Comparison of ENCODE assay signal across 28 cellular contexts in the genomic region with DNA sequence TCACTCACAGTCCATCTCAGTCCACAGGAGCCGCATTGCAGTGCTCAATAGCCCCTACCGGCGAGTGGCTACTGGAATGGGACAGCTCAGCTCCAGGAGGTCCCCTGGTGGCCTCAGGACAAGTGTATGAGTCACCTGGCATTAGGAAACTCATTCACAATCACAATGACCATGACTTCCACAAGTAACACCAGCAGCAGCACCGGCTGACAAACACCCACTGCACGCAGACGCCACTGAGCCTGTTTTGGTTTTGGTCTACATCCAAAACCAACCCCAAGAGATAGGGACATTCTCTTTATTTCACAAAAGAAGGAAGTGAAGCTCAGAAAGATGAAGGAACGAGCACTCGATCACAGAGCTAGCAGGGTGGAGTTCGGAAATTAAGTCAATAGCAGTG. TPM values are rescaled to one million over a fixed set of nuclear protein-coding genes. Genes with fewer than 3 reads are reported as not detected.
DNase-seq lines count a peak whose midpoint lies in the region; ATAC-seq and TF ChIP-seq lines count a peak whose summit lies in the region.
"Had no signal": no experiment of that assay in that cellular context is flagged by ENCODE, and none has a peak within 500 bp of the region (broad histone marks: within the 10 kb centered on the region; RNA-seq: fewer than 3 reads in every experiment).

No MANE protein-coding gene starts in this region.

- H3K4me3 ChIP-seq in HCT116 (replicated peaks in 1 of 2; ENCODE audit: low read depth in 1 of 2, low read length in 2 of 2) (no peak overlapping the region), trophoblast cell (ENCODE audit: low read depth, low read length) (no peak overlapping the region)
- H3K4me3 ChIP-seq: MG63, SJCRH30, testis, vagina had no signal

- H3K36me3 ChIP-seq in HCT116 (ENCODE audit: control insufficient read depth in 1 of 2, insufficient read depth in 2 of 2, low read length in 2 of 2) (no peaks in the 10 kb centered on the region), trophoblast cell (ENCODE audit: control insufficient read depth in 1 of 2, insufficient read depth in 2 of 2, low read length in 2 of 2) (no peaks in the 10 kb centered on the region)
- H3K36me3 ChIP-seq: MG63, SJCRH30, vagina had no signal

- no peak overlapping the region for H4K12ac ChIP-seq in trophoblast cell (ENCODE audit: low read depth, low read length)

- H3K79me2 ChIP-seq in HCT116 (ENCODE audit: insufficient read depth, low read length): no peaks in the 10 kb centered on the region
- H3K79me2 ChIP-seq in trophoblast cell (ENCODE audit: control insufficient read depth, insufficient read depth, low read length, poor library complexity): no peaks in the 10 kb centered on the region
- H3K79me2 ChIP-seq: parathyroid adenoma had no signal

- H3K79me1 ChIP-seq in trophoblast cell (ENCODE audit: low read length): peaks cover 4% of the 10 kb centered on the region

- no peak overlapping the region for H4K8ac ChIP-seq in trophoblast cell (ENCODE audit: low read depth, low read length)

- peaks cover 6% of the 10 kb centered on the region for H3K4me1 Mint-ChIP-seq in activated naive CD8-positive, alpha-beta T cell treated with anti-CD3 and anti-CD28 coated beads, Interleukin-2, amount 50 U/mL, for 24 hours
- H3K4me1 Mint-ChIP-seq: neural crest cell had no signal

- no peaks in the 10 kb centered on the region for H3K36me3 Mint-ChIP-seq in activated naive CD8-positive, alpha-beta T cell treated with anti-CD3 and anti-CD28 coated beads, Interleukin-2, amount 50 U/mL, for 24 hours (ENCODE audit: low read depth)
- H3K36me3 Mint-ChIP-seq: activated naive CD4-positive, alpha-beta T cell treated with anti-CD3 and anti-CD28 coated beads, Interleukin-2, amount 10 ng/mL, durations not matched to agents 7 days and 5 days had no signal

- RAD21 ChIA-PET in HCT116 (lab: Charles Lee; ENCODE audit: low non-redundant PET in 1 of 2, low total read pairs in 2 of 2, uncharacterized antibody in 2 of 2, unreplicated experiment in 2 of 2): no interaction called here

- H2AK5ac ChIP-seq in trophoblast cell (ENCODE audit: low read length): no peak overlapping the region

- no peak overlapping the region for H3K23ac ChIP-seq in trophoblast cell (ENCODE audit: low read length)

- H2BK120ac ChIP-seq in trophoblast cell (ENCODE audit: insufficient read depth, low read length, poor library complexity): no peak overlapping the region

- H3K4me2 ChIP-seq in HCT116 (ENCODE audit: low read length) (no peak overlapping the region), trophoblast cell (ENCODE audit: low read length) (no peak overlapping the region)

- H3K9me3 Mint-ChIP-seq in activated naive CD8-positive, alpha-beta T cell treated with anti-CD3 and anti-CD28 coated beads, Interleukin-2, amount 50 U/mL, for 24 hours: peaks cover 8% of the 10 kb centered on the region
- H3K9me3 Mint-ChIP-seq: CD4-positive, alpha-beta T cell; neural crest cell had no signal

- H3K4ac ChIP-seq in trophoblast cell (ENCODE audit: low read depth, low read length): no peak overlapping the region

- no peak overlapping the region for H3K4me3 Mint-ChIP-seq in activated naive CD8-positive, alpha-beta T cell treated with anti-CD3 and anti-CD28 coated beads, Interleukin-2, amount 50 U/mL, for 24 hours
- H3K4me3 Mint-ChIP-seq: activated naive CD4-positive, alpha-beta T cell treated with anti-CD3 and anti-CD28 coated beads, Interleukin-2, amount 10 ng/mL, durations not matched to agents 7 days and 5 days; CD4-positive, alpha-beta T cell; neural crest cell had no signal

- no peaks in the 10 kb centered on the region for H3K9me2 ChIP-seq in HCT116 (ENCODE audit: insufficient read depth)

- H3K27me3 Mint-ChIP-seq in activated naive CD8-positive, alpha-beta T cell treated with anti-CD3 and anti-CD28 coated beads, Interleukin-2, amount 50 U/mL, for 24 hours: peaks cover 8% of the 10 kb centered on the region

- no peak for TF ChIP-seq CTCF in HCT116 (IDR thresholded peaks at IDR 0.05 in 2 of 3, conservative IDR thresholded peaks at IDR 0.05 in 1 of 3; ENCODE audit: borderline replicate concordance in 1 of 3, insufficient read depth in 1 of 3, low read depth in 2 of 3, low read length in 2 of 3)

- no peak overlapping the region for H3K27ac ChIP-seq in HCT116 (ENCODE audit: low read depth, low read length)
- H3K27ac ChIP-seq in trophoblast cell (ENCODE audit: low read depth, low read length): no peak overlapping the region
- H3K27ac ChIP-seq: parathyroid adenoma, SJCRH30, testis, vagina had no signal

- no TSS peak for BruUV-seq in HCT116 (replicated peaks; lab: Mats Ljungman, UMichigan)

- peak; percentile 16 for DNase-seq in Daoy (ENCODE audit: low read depth)
- DNase-seq in HCT116 (ENCODE audit: low read depth, low spot score): no peak
- peak; percentile 39 for DNase-seq in astrocyte of the hippocampus (ENCODE audit: low read depth, low spot score)
- peak; percentile 66 to 82 for DNase-seq in trophoblast cell
- no peak for DNase-seq in activated naive CD8-positive, alpha-beta T cell treated with anti-CD3 and anti-CD28 coated beads, Interleukin-2, amount 50 U/mL, for 24 hours
- no peak for DNase-seq in effector CD4-positive, alpha-beta T cell
- DNase-seq in DMS79 treated with DMSO at 0.1 percent for 48 hours (lab: John Stamatoyannopoulos, UW): no peak
- DNase-seq in stimulated activated CD4-positive, alpha-beta T cell treated with anti-CD3 and anti-CD28 coated beads, Interleukin-2, amount 100 ng/mL, for 24 hours: no peak
- DNase-seq: activated CD4-positive, alpha-beta T cell treated with anti-CD3 and anti-CD28 coated beads, Interleukin-2, amount 50 U/mL, for 1 hour; activated naive CD4-positive, alpha-beta T cell treated with anti-CD3 and anti-CD28 coated beads, Interleukin-2, amount 10 ng/mL, durations not matched to agents 7 days and 5 days; amniotic stem cell; CD4-positive, alpha-beta T cell; effector CD8-positive, alpha-beta T cell; islet precursor cell; MG63; NCI-H2029; NCI-H526; right cardiac atrium; SJCRH30; stimulated activated CD4-positive, alpha-beta T cell treated with anti-CD3 and anti-CD28 coated beads, Interleukin-15, amount 100 ng/mL, for 24 hours; stimulated activated naive CD4-positive, alpha-beta T cell; T1000; testis had no signal

- no CpG with 5 or more reads among the region's 9 CpGs for WGBS in trophoblast cell (ENCODE audit: extremely low coverage, insufficient coverage, insufficient read length)

- TF ChIP-seq POLR2A in HCT116 (IDR thresholded peaks at IDR 0.05; ENCODE audit: borderline replicate concordance, extremely low read depth, insufficient read depth, insufficient read length): no peak

- H3K9me3 ChIP-seq in HCT116 (ENCODE audit: control insufficient read depth in 1 of 2, insufficient read depth in 1 of 2, low read depth in 1 of 2, low read length in 2 of 2) (no peaks in the 10 kb centered on the region), trophoblast cell (ENCODE audit: insufficient read depth, low read depth, low read length) (peaks cover 4% of the 10 kb centered on the region)
- H3K9me3 ChIP-seq: MG63, SJCRH30, testis, vagina had no signal

- ATAC-seq in HCT116: peak; percentile 65
- no peak for ATAC-seq in activated naive CD8-positive, alpha-beta T cell treated with anti-CD3 and anti-CD28 coated beads, Interleukin-2, amount 50 U/mL, for 24 hours
- ATAC-seq: right cardiac atrium had no signal

- no peak overlapping the region for H3K14ac ChIP-seq in trophoblast cell (ENCODE audit: low read length)

- H2BK5ac ChIP-seq in trophoblast cell (ENCODE audit: low read depth, low read length, poor library complexity): no peak overlapping the region

- H3K27ac Mint-ChIP-seq in activated naive CD8-positive, alpha-beta T cell treated with anti-CD3 and anti-CD28 coated beads, Interleukin-2, amount 50 U/mL, for 24 hours: no peak overlapping the region
- H3K27ac Mint-ChIP-seq: activated naive CD4-positive, alpha-beta T cell treated with anti-CD3 and anti-CD28 coated beads, Interleukin-2, amount 10 ng/mL, durations not matched to agents 7 days and 5 days; CD4-positive, alpha-beta T cell had no signal

- intact Hi-C loops in HCT116 (cut with micrococcal nuclease): no loop called here

- H3K9ac ChIP-seq in HCT116 (ENCODE audit: low read length) (no peak overlapping the region), trophoblast cell (ENCODE audit: low read length) (no peak overlapping the region)
- H3K9ac ChIP-seq: parathyroid adenoma had no signal

- no peak overlapping the region for H3K18ac ChIP-seq in trophoblast cell (ENCODE audit: low read length)

- no peaks in the 10 kb centered on the region for H4K20me1 ChIP-seq in HCT116 (ENCODE audit: insufficient read depth)

- CTCF ChIA-PET in HCT116 (lab: Charles Lee): no interaction called here

- H3K4me1 ChIP-seq in HCT116 (ENCODE audit: control insufficient read depth in 1 of 2, insufficient read depth in 2 of 2, low read length in 2 of 2): no peaks in the 10 kb centered on the region
- H3K4me1 ChIP-seq in trophoblast cell (ENCODE audit: control insufficient read depth in 1 of 2, insufficient read depth in 2 of 2, low read length in 2 of 2): peaks cover 9 to 12% of the 10 kb centered on the region in 2 experiments
- H3K4me1 ChIP-seq: parathyroid adenoma, SJCRH30, testis, vagina had no signal

- H4K91ac ChIP-seq in trophoblast cell (ENCODE audit: low read depth, low read length): no peak overlapping the region

- POLR2A ChIA-PET in HCT116 (lab: Charles Lee): no interaction called here

- H2AFZ ChIP-seq in HCT116 (ENCODE audit: low read depth, low read length, poor library complexity, severe bottlenecking): no peak overlapping the region
- no peak overlapping the region for H2AFZ ChIP-seq in trophoblast cell (ENCODE audit: insufficient read depth, low read length, poor library complexity)
- H2AFZ ChIP-seq: parathyroid adenoma had no signal

- no peak overlapping the region for H2BK12ac ChIP-seq in trophoblast cell (ENCODE audit: low read length)

- peak; percentile 14; the same call in 1 of the 2 replicates for TF ChIP-seq RAD21 in HCT116 (IDR thresholded peaks at IDR 0.05; ENCODE audit: low read depth)

- H3K27me3 ChIP-seq in HCT116 (ENCODE audit: insufficient read depth, low read length): peaks cover 3% of the 10 kb centered on the region; the same call in 1 of the 2 replicates
- no peaks in the 10 kb centered on the region for H3K27me3 ChIP-seq in trophoblast cell (ENCODE audit: insufficient read depth, low read length)
- H3K27me3 ChIP-seq: MG63, testis, vagina had no signal

TF ChIP-seq in HCT116, 20 proteins besides CTCF, POLR2A, EP300 and RAD21:
- TF ChIP-seq CEBPB (IDR thresholded peaks at IDR 0.05; ENCODE audit: low read depth) (no peak), YY1 (IDR thresholded peaks at IDR 0.05; ENCODE audit: extremely low read depth, insufficient replicate concordance, low read depth, low read length) (no peak), EZH2phosphoT487 (IDR thresholded peaks at IDR 0.05; ENCODE audit: borderline replicate concordance) (no peak)
TF ChIP-seq in HCT116: peak in this region for 0.

RNA-seq across cellular contexts. Expression of a gene that starts 8.1 kb away (rescaled TPM):
- 0.40 and 1.3 TPM in 2 replicates for total RNA-seq in Daoy (2014; rRNA removed; shearing (Covaris generic))
- not detected for total RNA-seq in HCT116 (2021; ENCODE audit: unreplicated experiment)
- polyA plus RNA-seq in HCT116 (2012): not detected in 2 replicates
- 0.03 TPM in 1 of 2 replicates, not detected in the other for polyA plus RNA-seq in trophoblast cell (2013)
- total RNA-seq: epithelial cell of proximal tubule, lower leg skin, SJCRH30 had no signal

Comparison
In these comparisons a context has a peak if more than half of its experiments do, and no peak if none do; other contexts are left out.
1. DNase-seq: peak in Daoy (single experiment), astrocyte of the hippocampus (single experiment) and trophoblast cell (2 of 2); none in HCT116 (single experiment), activated naive CD8-positive, alpha-beta T cell treated with anti-CD3 and anti-CD28 coated beads, Interleukin-2, amount 50 U/mL, for 24 hours (single experiment), effector CD4-positive, alpha-beta T cell (single experiment), DMS79 treated with DMSO at 0.1 percent for 48 hours (single experiment) and stimulated activated CD4-positive, alpha-beta T cell treated with anti-CD3 and anti-CD28 coated beads, Interleukin-2, amount 100 ng/mL, for 24 hours (0 of 2).